Comparison of ENCODE assay signal across 32 cellular contexts in the genomic region with DNA sequence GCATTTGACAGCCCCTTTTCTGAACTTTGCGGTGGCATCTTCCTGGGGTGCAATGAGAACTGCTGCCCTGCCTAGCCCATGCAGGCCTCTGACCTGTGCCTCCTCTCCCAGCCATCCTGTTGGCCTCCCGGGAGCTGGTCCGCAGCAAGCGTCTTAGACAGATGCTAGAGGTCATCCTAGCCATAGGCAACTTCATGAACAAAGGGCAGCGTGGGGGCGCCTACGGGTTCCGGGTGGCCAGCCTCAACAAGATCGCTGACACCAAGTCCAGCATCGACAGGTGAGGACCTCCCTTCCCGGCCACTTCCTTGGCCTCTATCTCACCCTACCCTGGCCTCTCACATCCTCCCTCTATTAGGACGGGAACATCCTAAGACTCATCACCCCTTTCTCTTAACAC. TPM values are rescaled to one million over a fixed set of nuclear protein-coding genes. Genes with fewer than 3 reads are reported as not detected.
"Had no signal": no experiment of that assay in that cellular context is flagged by ENCODE, and none has a peak within 500 bp of the region (broad histone marks: within the 10 kb centered on the region; RNA-seq: fewer than 3 reads in every experiment).

No MANE protein-coding gene starts in this region.

- H3K27ac Mint-ChIP-seq: activated CD4-positive, alpha-beta memory T cell treated with anti-CD3 and anti-CD28 coated beads for 36 hours; activated CD4-positive, alpha-beta T cell treated with anti-CD3 and anti-CD28 coated beads for 36 hours; activated CD4-positive, alpha-beta T cell treated with anti-CD3 and anti-CD28 coated beads, Interleukin-2, amount 10 ng/mL, durations not matched to agents 24 days and 14 days; activated CD8-positive, alpha-beta memory T cell treated with anti-CD3 and anti-CD28 coated beads, Interleukin-2, amount 10 ng/mL, durations not matched to agents 7 days and 5 days; activated CD8-positive, alpha-beta T cell treated with anti-CD3 and anti-CD28 coated beads, Interleukin-2, amount 10 ng/mL, durations not matched to agents 7 days and 5 days; activated naive CD8-positive, alpha-beta T cell treated with anti-CD3 and anti-CD28 coated beads, Interleukin-2, amount 10 ng/mL, durations not matched to agents 7 days and 5 days; activated T-helper 17 cell treated with anti-CD3 and anti-CD28 coated beads, Interleukin-2, amount 50 U/mL, for 72 hours; brain; effector memory CD8-positive, alpha-beta T cell had no signal

- H3K36me3 Mint-ChIP-seq: activated CD4-positive, alpha-beta memory T cell treated with anti-CD3 and anti-CD28 coated beads for 36 hours; activated CD8-positive, alpha-beta memory T cell treated with anti-CD3 and anti-CD28 coated beads, Interleukin-2, amount 10 ng/mL, durations not matched to agents 7 days and 5 days; activated naive CD8-positive, alpha-beta T cell treated with anti-CD3 and anti-CD28 coated beads, Interleukin-2, amount 10 ng/mL, durations not matched to agents 7 days and 5 days; brain had no signal

- DNase-seq: activated CD4-positive, alpha-beta memory T cell treated with anti-CD3 and anti-CD28 coated beads for 36 hours; activated CD4-positive, alpha-beta T cell treated with anti-CD3 and anti-CD28 coated beads for 36 hours; activated CD4-positive, alpha-beta T cell treated with anti-CD3 and anti-CD28 coated beads, Interleukin-2, amount 10 ng/mL, durations not matched to agents 24 days and 14 days; activated CD4-positive, CD25-positive, alpha-beta regulatory T cell; activated CD4-positive, CD25-positive, alpha-beta regulatory T cell treated with anti-CD3 and anti-CD28 coated beads, Interleukin-2, amount 50 U/mL, for 72 hours; activated CD8-positive, alpha-beta memory T cell treated with anti-CD3 and anti-CD28 coated beads, Interleukin-2, amount 10 ng/mL, durations not matched to agents 7 days and 5 days; activated CD8-positive, alpha-beta memory T cell treated with anti-CD3 and anti-CD28 coated beads, Interleukin-2, amount 50 U/mL, for 4 hours; activated CD8-positive, alpha-beta T cell treated with anti-CD3 and anti-CD28 coated beads, Interleukin-2, amount 10 ng/mL, durations not matched to agents 7 days and 5 days; activated effector memory CD4-positive, alpha-beta T cell treated with Interleukin-2 at 50 U/mL for 16 hours; activated gamma-delta T cell treated with Interleukin-2 at 50 U/mL for 16 hours; activated naive CD4-positive, alpha-beta T cell treated with anti-CD3 and anti-CD28 coated beads, Interleukin-2, amount 50 U/mL, for 16 hours; activated naive CD4-positive, alpha-beta T cell treated with Interleukin-2 at 50 U/mL for 16 hours; activated naive CD8-positive, alpha-beta T cell treated with anti-CD3 and anti-CD28 coated beads, Interleukin-2, amount 10 ng/mL, durations not matched to agents 7 days and 5 days; activated T-cell treated with anti-CD3 and anti-CD28 coated beads, Interleukin-2, amount 50 U/mL, for 1 hour; cortex of kidney; dermis blood vessel endothelial cell; effector CD4-positive, alpha-beta T cell; effector memory CD8-positive, alpha-beta T cell; erythroblast; foreskin keratinocyte; gastrocnemius medialis; glutamatergic neuron; heart left ventricle; T-helper 2 cell had no signal

- H3K36me3 ChIP-seq: breast epithelium, cardiac muscle cell had no signal

- H3K9me3 Mint-ChIP-seq: activated CD4-positive, alpha-beta memory T cell treated with anti-CD3 and anti-CD28 coated beads for 36 hours; activated CD4-positive, alpha-beta T cell treated with anti-CD3 and anti-CD28 coated beads, Interleukin-2, amount 10 ng/mL, durations not matched to agents 24 days and 14 days; activated naive CD8-positive, alpha-beta T cell treated with anti-CD3 and anti-CD28 coated beads, Interleukin-2, amount 10 ng/mL, durations not matched to agents 7 days and 5 days; activated T-helper 17 cell treated with anti-CD3 and anti-CD28 coated beads, Interleukin-2, amount 50 U/mL, for 72 hours; brain; central memory CD8-positive, alpha-beta T cell; effector memory CD8-positive, alpha-beta T cell had no signal

- H3K4me3 Mint-ChIP-seq: activated CD4-positive, alpha-beta memory T cell treated with anti-CD3 and anti-CD28 coated beads for 36 hours; activated CD4-positive, alpha-beta T cell treated with anti-CD3 and anti-CD28 coated beads for 36 hours; activated CD4-positive, alpha-beta T cell treated with anti-CD3 and anti-CD28 coated beads, Interleukin-2, amount 10 ng/mL, durations not matched to agents 24 days and 14 days; activated CD8-positive, alpha-beta memory T cell treated with anti-CD3 and anti-CD28 coated beads, Interleukin-2, amount 10 ng/mL, durations not matched to agents 7 days and 5 days; activated CD8-positive, alpha-beta T cell treated with anti-CD3 and anti-CD28 coated beads, Interleukin-2, amount 10 ng/mL, durations not matched to agents 7 days and 5 days; activated naive CD8-positive, alpha-beta T cell treated with anti-CD3 and anti-CD28 coated beads, Interleukin-2, amount 10 ng/mL, durations not matched to agents 7 days and 5 days; activated T-helper 17 cell treated with anti-CD3 and anti-CD28 coated beads, Interleukin-2, amount 50 U/mL, for 72 hours; brain; central memory CD8-positive, alpha-beta T cell; effector memory CD8-positive, alpha-beta T cell had no signal

- H3K4me1 Mint-ChIP-seq: activated CD4-positive, alpha-beta T cell treated with anti-CD3 and anti-CD28 coated beads for 36 hours; activated CD4-positive, alpha-beta T cell treated with anti-CD3 and anti-CD28 coated beads, Interleukin-2, amount 10 ng/mL, durations not matched to agents 24 days and 14 days; activated CD8-positive, alpha-beta memory T cell treated with anti-CD3 and anti-CD28 coated beads, Interleukin-2, amount 10 ng/mL, durations not matched to agents 7 days and 5 days; activated T-helper 17 cell treated with anti-CD3 and anti-CD28 coated beads, Interleukin-2, amount 50 U/mL, for 72 hours; central memory CD8-positive, alpha-beta T cell had no signal

- ATAC-seq: activated CD4-positive, alpha-beta T cell treated with anti-CD3 and anti-CD28 coated beads for 36 hours; activated CD8-positive, alpha-beta memory T cell treated with anti-CD3 and anti-CD28 coated beads, Interleukin-2, amount 10 ng/mL, durations not matched to agents 7 days and 5 days; activated CD8-positive, alpha-beta T cell treated with anti-CD3 and anti-CD28 coated beads, Interleukin-2, amount 10 ng/mL, durations not matched to agents 7 days and 5 days; activated T-helper 17 cell treated with anti-CD3 and anti-CD28 coated beads, Interleukin-2, amount 50 U/mL, for 72 hours; effector memory CD8-positive, alpha-beta T cell; foreskin keratinocyte; gastrocnemius medialis; heart left ventricle had no signal

- H3K4me3 ChIP-seq: ascending aorta, breast epithelium, cardiac muscle cell, esophagus muscularis mucosa, gastrocnemius medialis, heart left ventricle had no signal

- H3K27me3 ChIP-seq: ascending aorta, breast epithelium, cardiac muscle cell, esophagus muscularis mucosa, foreskin keratinocyte, gastrocnemius medialis, heart left ventricle had no signal

- FAIRE-seq: colon had no signal

- H3K27ac ChIP-seq: breast epithelium, cardiac muscle cell, foreskin keratinocyte, gastrocnemius medialis, heart left ventricle had no signal

- H3K27me3 Mint-ChIP-seq: activated CD4-positive, alpha-beta T cell treated with anti-CD3 and anti-CD28 coated beads, Interleukin-2, amount 10 ng/mL, durations not matched to agents 24 days and 14 days; activated CD8-positive, alpha-beta memory T cell treated with anti-CD3 and anti-CD28 coated beads, Interleukin-2, amount 10 ng/mL, durations not matched to agents 7 days and 5 days; activated naive CD8-positive, alpha-beta T cell treated with anti-CD3 and anti-CD28 coated beads, Interleukin-2, amount 10 ng/mL, durations not matched to agents 7 days and 5 days; brain had no signal

- H3K9me3 ChIP-seq: ascending aorta, breast epithelium, esophagus muscularis mucosa, gastrocnemius medialis, heart left ventricle had no signal

- H3K4me1 ChIP-seq: breast epithelium, foreskin keratinocyte, gastrocnemius medialis had no signal

RNA-seq across cellular contexts. Expression of gene MOCS1, which starts 37.6 kb away (rescaled TPM):
- total RNA-seq: activated CD8-positive, alpha-beta T cell treated with anti-CD3 and anti-CD28 coated beads, Interleukin-2, amount 10 ng/mL, durations not matched to agents 7 days and 5 days had no signal
